Comparison of ENCODE assay signal across 19 cellular contexts in genomic region chr12:91138337-91138905, GRCh38. TPM values are rescaled to one million over a fixed set of nuclear protein-coding genes. Genes with fewer than 3 reads are reported as not detected.
DNase-seq lines count a peak whose midpoint lies in the region; ATAC-seq, FAIRE-seq and TF ChIP-seq lines count a peak whose summit lies in the region.
"Had no signal": no experiment of that assay in that cellular context is flagged by ENCODE, and none has a peak within 500 bp of the region (broad histone marks: within the 10 kb centered on the region; RNA-seq: fewer than 3 reads in every experiment).

No MANE protein-coding gene starts in this region.

- FAIRE-seq in kidney (lab: Jason Lieb, UNC) = no peak
- FAIRE-seq: bronchial epithelial cell, GM12891, urothelium cell line had no signal

- H3K27ac ChIP-seq in SK-N-SH (ENCODE audit: low read depth in 2 of 2, low read length in 1 of 2) (peak overlapping the region; percentile 81 to 88), right cardiac atrium (ENCODE audit: low read length) (peak overlapping the region; percentile 6), kidney (ENCODE audit: low read depth in 2 of 2, low read length in 2 of 2) (no peak overlapping the region)
- no peak overlapping the region for H3K27ac ChIP-seq in naive thymus-derived CD4-positive, alpha-beta T cell (ENCODE audit: low read depth, low read length)
- H3K27ac ChIP-seq: epithelial cell of prostate, spleen had no signal

- no peaks in the 10 kb centered on the region for H3K4me1 Mint-ChIP-seq in naive thymus-derived CD4-positive, alpha-beta T cell

- peaks cover 11 to 32% of the 10 kb centered on the region in 2 experiments for H3K4me1 ChIP-seq in SK-N-SH (ENCODE audit: control insufficient read depth in 1 of 2, insufficient read depth in 2 of 2, low read depth in 1 of 2, low read length in 1 of 2)
- H3K4me1 ChIP-seq in right cardiac atrium (ENCODE audit: control insufficient read depth, insufficient read depth, low read length) = no peaks in the 10 kb centered on the region
- H3K4me1 ChIP-seq in naive thymus-derived CD4-positive, alpha-beta T cell (ENCODE audit: control insufficient read depth in 2 of 2, insufficient read depth in 2 of 2, low read length in 2 of 2) = no peaks in the 10 kb centered on the region
- no peaks in the 10 kb centered on the region for H3K4me1 ChIP-seq in kidney (ENCODE audit: control insufficient read depth in 1 of 2, insufficient read depth in 1 of 2, low read depth in 1 of 2, low read length in 2 of 2)
- H3K4me1 ChIP-seq: spleen had no signal

- H3K79me2 ChIP-seq in SK-N-SH (ENCODE audit: insufficient read depth) = no peaks in the 10 kb centered on the region

- ATAC-seq in right cardiac atrium (peak; percentile 38 to 55), sciatic nerve (peak; percentile 16), GM21367 (IDR thresholded peaks at IDR 0.05; ENCODE audit: unreplicated experiment) (no peak)
- ATAC-seq in naive thymus-derived CD4-positive, alpha-beta T cell = no peak

- peaks cover 15% of the 10 kb centered on the region for H3F3A ChIP-seq in SK-N-SH (replicated peaks; ENCODE audit: insufficient read depth)

- H3K9me2 ChIP-seq in SK-N-SH = no peaks in the 10 kb centered on the region

- H3K36me3 Mint-ChIP-seq in naive thymus-derived CD4-positive, alpha-beta T cell = no peaks in the 10 kb centered on the region

- H3K4me3 Mint-ChIP-seq in naive thymus-derived CD4-positive, alpha-beta T cell = no peak overlapping the region

- H3K36me3 ChIP-seq in SK-N-SH (replicated peaks in 1 of 2; ENCODE audit: control insufficient read depth in 1 of 2, insufficient read depth in 2 of 2, low read length in 1 of 2) (no peaks in the 10 kb centered on the region), kidney (ENCODE audit: control insufficient read depth in 1 of 2, insufficient read depth in 2 of 2, low read length in 2 of 2) (no peaks in the 10 kb centered on the region)
- H3K36me3 ChIP-seq in naive thymus-derived CD4-positive, alpha-beta T cell (ENCODE audit: control insufficient read depth in 2 of 3, insufficient read depth in 3 of 3, low read length in 3 of 3) = no peaks in the 10 kb centered on the region
- H3K36me3 ChIP-seq: spleen had no signal

- H3K9me3 ChIP-seq in SK-N-SH (no peaks in the 10 kb centered on the region), right cardiac atrium (ENCODE audit: control insufficient read depth, low read length) (no peaks in the 10 kb centered on the region), kidney (ENCODE audit: control insufficient read depth in 1 of 2, low read length in 2 of 2) (no peaks in the 10 kb centered on the region)
- no peaks in the 10 kb centered on the region for H3K9me3 ChIP-seq in naive thymus-derived CD4-positive, alpha-beta T cell (ENCODE audit: control insufficient read depth in 2 of 3, low read length in 3 of 3)

- TF ChIP-seq RAD21 in SK-N-SH (IDR thresholded peaks at IDR 0.05; ENCODE audit: low read length) = no peak; the same call in 1 of the 2 replicates

- H2AFZ ChIP-seq in SK-N-SH (ENCODE audit: low read depth) = peak overlapping the region; percentile 77

- peak overlapping the region; percentile 42; the same call in 1 of the 2 replicates for H3K4me2 ChIP-seq in SK-N-SH

- H3K9ac ChIP-seq in SK-N-SH (no peak overlapping the region), kidney (ENCODE audit: low read length in 2 of 2) (no peak overlapping the region)

- intact Hi-C loops in right cardiac atrium (cut with DNase I) = no loop called here
- intact Hi-C loops in sciatic nerve (cut with DNase I) = no loop called here
- intact Hi-C loops in naive thymus-derived CD4-positive, alpha-beta T cell (cut with micrococcal nuclease) = no loop called here
- intact Hi-C loops in kidney (cut with DNase I) = no loop called here

- TF ChIP-seq EP300 in SK-N-SH (IDR thresholded peaks at IDR 0.05; ENCODE audit: borderline replicate concordance in 1 of 2, low read depth in 1 of 2, low read length in 1 of 2) = peak in 1 of 2 experiments; percentile 70; a peak in 2 of 4 replicates

- H3K27ac Mint-ChIP-seq in naive thymus-derived CD4-positive, alpha-beta T cell = no peak overlapping the region

- H3K9me3 Mint-ChIP-seq in naive thymus-derived CD4-positive, alpha-beta T cell = peaks cover 0 to 4% (median 0%) of the 10 kb centered on the region in 11 donors

- no peak overlapping the region for H3K4me3 ChIP-seq in SK-N-SH (ENCODE audit: low read depth in 2 of 2, low read length in 1 of 2)
- no peak overlapping the region for H3K4me3 ChIP-seq in right cardiac atrium (ENCODE audit: low read length)
- no peak overlapping the region for H3K4me3 ChIP-seq in naive thymus-derived CD4-positive, alpha-beta T cell (ENCODE audit: low read length)
- no peak overlapping the region for H3K4me3 ChIP-seq in kidney (ENCODE audit: low read length in 2 of 2)
- H3K4me3 ChIP-seq: spleen had no signal

- H3K27me3 ChIP-seq in SK-N-SH (ENCODE audit: insufficient read depth) = no peaks in the 10 kb centered on the region
- no peaks in the 10 kb centered on the region for H3K27me3 ChIP-seq in right cardiac atrium (ENCODE audit: control insufficient read depth, insufficient read depth)
- no peaks in the 10 kb centered on the region for H3K27me3 ChIP-seq in naive thymus-derived CD4-positive, alpha-beta T cell (ENCODE audit: control insufficient read depth in 2 of 2, insufficient read depth in 2 of 2, low read length in 2 of 2)
- H3K27me3 ChIP-seq: spleen had no signal

- CTCF ChIA-PET in SK-N-SH (lab: Yijun Ruan, JAX) = interaction anchor here (0.8 to 2.4 kb wide), 6 partner anchors 26 to 188 kb away, joined by 3 to 6 read pairs (median 4); no protein-coding TSS in a partner anchor
- CTCF ChIA-PET in naive thymus-derived CD4-positive, alpha-beta T cell (lab: Charles Lee) = no interaction called here

- peaks cover 0 to 26% (median 17%) of the 10 kb centered on the region in 5 donors for H3K27me3 Mint-ChIP-seq in naive thymus-derived CD4-positive, alpha-beta T cell

- 19% methylated on average over 1 of the region's 1 CpG for WGBS in SK-N-SH (ENCODE audit: low lambda C conversion rate)
- 23% methylated on average over 1 of the region's 1 CpG for WGBS in right cardiac atrium

- peak; percentile 83 for DNase-seq in ELF-1 (ENCODE audit: low read depth, low spot score)
- peak; percentile 12 for DNase-seq in SK-N-SH
- DNase-seq in right cardiac atrium = peak; percentile 11 to 74 (median 52)
- DNase-seq in sciatic nerve (ENCODE audit: low spot score) = no peak
- DNase-seq in naive thymus-derived CD4-positive, alpha-beta T cell = no peak
- DNase-seq in kidney = no peak
- no peak for DNase-seq in pons (ENCODE audit: low spot score)
- DNase-seq: activated CD4-positive, alpha-beta T cell treated with anti-CD3 and anti-CD28 coated beads, Interleukin-2, amount 50 U/mL, for 1 hour; activated effector memory CD4-positive, alpha-beta T cell treated with anti-CD3 and anti-CD28 coated beads, Interleukin-2, amount 50 U/mL, for 16 hours; DMS53; NCI-H146; NK-92 treated with Interleukin-12 subunit alpha and Interleukin-12 subunit beta, amount 100 ng/mL, for 24 hours; spleen had no signal

- H4K20me1 ChIP-seq in SK-N-SH (ENCODE audit: insufficient read depth) = no peaks in the 10 kb centered on the region

- TF ChIP-seq CTCF in SK-N-SH (IDR thresholded peaks at IDR 0.05) = no peak
- TF ChIP-seq CTCF in kidney (IDR thresholded peaks at IDR 0.05; ENCODE audit: borderline replicate concordance, extremely low read depth, insufficient read depth) = no peak

- POLR2A ChIA-PET in SK-N-SH (lab: Yijun Ruan, JAX) = no interaction called here
- POLR2A ChIA-PET in naive thymus-derived CD4-positive, alpha-beta T cell (lab: Charles Lee) = no interaction called here

TF ChIP-seq in SK-N-SH, 30 proteins besides CTCF, POLR2A, EP300 and RAD21:
- no peak for TF ChIP-seq FOSL2 (IDR thresholded peaks at IDR 0.05; ENCODE audit: borderline replicate concordance, low read depth)
- no peak for TF ChIP-seq EZH2phosphoT487 (IDR thresholded peaks at IDR 0.05; ENCODE audit: borderline replicate concordance, low read depth)
- peak; percentile 31; the same call in 1 of the 2 replicates for TF ChIP-seq TCF12 (IDR thresholded peaks at IDR 0.05)
- no peak for TF ChIP-seq FOXM1 (IDR thresholded peaks at IDR 0.05; ENCODE audit: low read depth)
- peak; percentile 61 for TF ChIP-seq CHD2 (IDR thresholded peaks at IDR 0.05; ENCODE audit: low read length, partially characterized antibody)
- TF ChIP-seq RFX5 (IDR thresholded peaks at IDR 0.05; ENCODE audit: low read length) = no peak

RNA-seq across cellular contexts. Expression of gene LUM, which starts 27.1 kb away (rescaled TPM):
- polyA plus RNA-seq in SK-N-SH (2012; rRNA removed) (30.6 and 50.2 TPM in 2 replicates), right cardiac atrium (205 TPM), kidney (ENCODE audit: insufficient read depth, low read depth, low replicate concordance) (102 TPM)
- polyA plus RNA-seq in SK-N-SH (2012; cell fraction: cytosol; rRNA removed) = 49.5 and 50.9 TPM in 2 replicates
- polyA plus RNA-seq in SK-N-SH (2012; cell fraction: nucleus; rRNA removed) = 7.9 and 36.0 TPM in 2 replicates
- total RNA-seq in right cardiac atrium (100 to 1,000 TPM; 163 to 269 (median 257) TPM), sciatic nerve (206 TPM), kidney (185 TPM)
- total RNA-seq in naive thymus-derived CD4-positive, alpha-beta T cell = under 1 TPM in 1 of 5 experiments, not detected in 4; 0.54 TPM
- not detected for polyA plus RNA-seq in naive thymus-derived CD4-positive, alpha-beta T cell
- total RNA-seq: T-helper 1 cell treated with Interleukin-12 subunit alpha and Interleukin-12 subunit beta and Interleukin-4 antibody, amounts not matched to agents 30 ng/mL and 1 ng/mL, for 36 hours had no signal

RNA-seq across cellular contexts. Expression of gene DCN, which starts 44.2 kb away (rescaled TPM):
- polyA plus RNA-seq in SK-N-SH (2012; rRNA removed) (5.5 and 8.9 TPM in 2 replicates), right cardiac atrium (764 TPM), kidney (ENCODE audit: insufficient read depth, low read depth, low replicate concordance) (239 TPM)
- polyA plus RNA-seq in SK-N-SH (2012; cell fraction: cytosol; rRNA removed) = 5.9 and 7.0 TPM in 2 replicates
- 3.5 and 7.3 TPM in 2 replicates for polyA plus RNA-seq in SK-N-SH (2012; cell fraction: nucleus; rRNA removed)
- total RNA-seq in right cardiac atrium (1,000 to 10,000 TPM; 1,110 to 1,790 (median 1,514) TPM), sciatic nerve (2,017 TPM), kidney (317 TPM)
- total RNA-seq in naive thymus-derived CD4-positive, alpha-beta T cell = under 1 TPM in 1 of 5 experiments, not detected in 4; 0.69 TPM
- not detected for polyA plus RNA-seq in naive thymus-derived CD4-positive, alpha-beta T cell
- total RNA-seq: T-helper 1 cell treated with Interleukin-12 subunit alpha and Interleukin-12 subunit beta and Interleukin-4 antibody, amounts not matched to agents 30 ng/mL and 1 ng/mL, for 36 hours had no signal

Comparison
In these comparisons a context has a peak if more than half of its experiments do, and no peak if none do; other contexts are left out.
1. DNase-seq: peak in ELF-1 (single experiment), SK-N-SH (single experiment) and right cardiac atrium (3 of 3); none in sciatic nerve (single experiment), naive thymus-derived CD4-positive, alpha-beta T cell (0 of 9), kidney (single experiment) and pons (single experiment).
2. H3K27ac ChIP-seq: peak in SK-N-SH (2 of 2) and right cardiac atrium (single experiment); none in naive thymus-derived CD4-positive, alpha-beta T cell (single experiment) and kidney (0 of 2).
3. ATAC-seq: peak in right cardiac atrium (2 of 2) and sciatic nerve (single experiment); none in naive thymus-derived CD4-positive, alpha-beta T cell (single experiment) and GM21367 (single experiment).
4. RNA of gene LUM, which starts 27.1 kb away (total RNA-seq): 163 to 269 TPM in right cardiac atrium, 206 TPM in sciatic nerve (single experiment) and 185 TPM in kidney (single experiment); 0.54 TPM in naive thymus-derived CD4-positive, alpha-beta T cell; every median in the first group is over 100 times any median in the second.
5. RNA of gene DCN, which starts 44.2 kb away (total RNA-seq): 2,017 TPM in sciatic nerve (single experiment), 1,110 to 1,790 TPM in right cardiac atrium and 317 TPM in kidney (single experiment); 0.69 TPM in naive thymus-derived CD4-positive, alpha-beta T cell; every median in the first group is over 100 times any median in the second.